8 cellular contexts compared by ENCODE assay signal in genomic region chr5:150486402-150487198, GRCh38. TPM values are rescaled to one million over a fixed set of nuclear protein-coding genes. Genes with fewer than 3 reads are reported as not detected.
DNase-seq lines count a peak whose midpoint lies in the region; ATAC-seq, FAIRE-seq and TF ChIP-seq lines count a peak whose summit lies in the region.

No MANE protein-coding gene starts in this region.

- peak overlapping the region; percentile 93 for H3K9ac ChIP-seq in GM23248

- H3K27me3 ChIP-seq in GM23248 (replicated peaks; ENCODE audit: insufficient read depth) (no peaks in the 10 kb centered on the region), Peyer's patch (no peaks in the 10 kb centered on the region), neutrophil (no peaks in the 10 kb centered on the region)

- no peak for FAIRE-seq in urothelium cell line (lab: Jason Lieb, UNC)

- peaks cover 68% of the 10 kb centered on the region for H3K79me2 ChIP-seq in GM23248 (ENCODE audit: insufficient read depth)

- ATAC-seq in HG03175 (IDR thresholded peaks at IDR 0.05; ENCODE audit: unreplicated experiment), result no peak

- TF ChIP-seq POLR2A in Peyer's patch (IDR thresholded peaks at IDR 0.05), result no peak

- no peaks in the 10 kb centered on the region for H3K9me3 ChIP-seq in GM23248 (ENCODE audit: low read depth)
- no peaks in the 10 kb centered on the region for H3K9me3 ChIP-seq in Peyer's patch
- no peaks in the 10 kb centered on the region for H3K9me3 ChIP-seq in neutrophil

- DNase-seq in GM23248 (peak; percentile 70), Peyer's patch (peak; percentile 30 to 70 (median 69)), germinal center (ENCODE audit: low spot score) (peak; percentile 37), urothelium cell line (ENCODE audit: low spot score) (peak; percentile 65)
- DNase-seq in activated naive CD4-positive, alpha-beta T cell treated with anti-CD3 and anti-CD28 coated beads, Interleukin-2, amount 50 U/mL, for 16 hours, result peak; percentile 53

- H3K4me2 ChIP-seq in GM23248 (ENCODE audit: unreplicated experiment), result peak overlapping the region; percentile 95

- H3K27ac ChIP-seq in C4-2B (peak overlapping the region; percentile 99), GM23248 (peak overlapping the region; percentile 88), Peyer's patch (peak overlapping the region; percentile 85 to 98 (median 94)), neutrophil (peak overlapping the region; percentile 98)

- H3K36me3 ChIP-seq in GM23248 (ENCODE audit: low read depth) (no peaks in the 10 kb centered on the region), Peyer's patch (no peaks in the 10 kb centered on the region), neutrophil (peaks cover under 1% of the 10 kb centered on the region)

- H3K4me3 ChIP-seq in GM23248, result peak overlapping the region; percentile 80
- peak overlapping the region; percentile 66 to 99 (median 94) for H3K4me3 ChIP-seq in Peyer's patch
- peak overlapping the region; percentile 67 to 91 for H3K4me3 ChIP-seq in neutrophil (ENCODE audit: low read depth in 1 of 2, low read length in 1 of 2)

- peak overlapping the region; percentile 25; the same call in 1 of the 2 replicates for H2AFZ ChIP-seq in GM23248

- 0 to 1% methylated on average over 23 to 53 of the region's 60 CpGs for WGBS in GM23248 (ENCODE audit: low coverage in 1 of 2, low lambda C conversion rate in 2 of 2, missing lambda C conversion rate in 2 of 2), 2 experiments

- H3K9me2 ChIP-seq in GM23248 (ENCODE audit: insufficient read depth), result no peaks in the 10 kb centered on the region

- peaks cover 49% of the 10 kb centered on the region for H3F3A ChIP-seq in GM23248 (ENCODE audit: insufficient read depth)

- peaks cover 46% of the 10 kb centered on the region for H3K4me1 ChIP-seq in GM23248 (ENCODE audit: insufficient read depth)
- peaks cover 8 to 55% (median 29%) of the 10 kb centered on the region in 4 donors for H3K4me1 ChIP-seq in Peyer's patch
- H3K4me1 ChIP-seq in neutrophil (ENCODE audit: control insufficient read depth in 1 of 2, insufficient read depth in 1 of 2, low read depth in 1 of 2, low read length in 1 of 2), result peaks cover 59 to 65% of the 10 kb centered on the region in 2 experiments

- in situ Hi-C loops in GM23248 (cut with MboI), result no loop called here

- TF ChIP-seq CTCF in C4-2B (conservative IDR thresholded peaks at IDR 0.05), result no peak
- peak in 2 of 6 experiments; percentile 26 to 43 for TF ChIP-seq CTCF in Peyer's patch (IDR thresholded peaks at IDR 0.05)
- TF ChIP-seq CTCF in neutrophil (IDR thresholded peaks at IDR 0.05), result no peak

- H4K20me1 ChIP-seq in GM23248 (ENCODE audit: insufficient read depth), result no peaks in the 10 kb centered on the region

RNA-seq across cellular contexts. Expression of gene NDST1, which starts 21.3 kb away (rescaled TPM):
- 129 and 159 TPM in 2 replicates for total RNA-seq in GM23248 (2014; rRNA removed; shearing (Covaris generic))
- polyA plus RNA-seq in GM23248 (2016; fragmentation: Nextera tagmentation; extraction: Ambion mirVana), result 39.1 and 41.3 TPM in 2 replicates
- total RNA-seq in Peyer's patch, result 100 to 1,000 TPM in 2 of 4 donors, 10 to 100 TPM in 2; 80.9 to 168 (median 118) TPM

RNA-seq across cellular contexts. Expression of gene RPS14, which starts 37.1 kb away (rescaled TPM):
- 1,694 and 1,749 TPM in 2 replicates for total RNA-seq in GM23248 (2014; rRNA removed; shearing (Covaris generic))
- polyA plus RNA-seq in GM23248 (2016; fragmentation: Nextera tagmentation; extraction: Ambion mirVana), result 1,343 and 1,380 TPM in 2 replicates
- 1,000 to 10,000 TPM in 3 of 4 donors, 100 to 1,000 TPM in 1; 975 to 1,961 (median 1,274) TPM for total RNA-seq in Peyer's patch
